ENCODE assay signal across 8 cellular contexts in genomic region chr5:61319388-61320146, GRCh38. TPM values are rescaled to one million over a fixed set of nuclear protein-coding genes. Genes with fewer than 3 reads are reported as not detected.
DNase-seq lines count a peak whose midpoint lies in the region; ATAC-seq and TF ChIP-seq lines count a peak whose summit lies in the region.

No MANE protein-coding gene starts in this region.

- no peaks in the 10 kb centered on the region for H3K9me3 ChIP-seq in HCT116 (ENCODE audit: control insufficient read depth in 1 of 2, insufficient read depth in 1 of 2, low read depth in 1 of 2, low read length in 2 of 2)

- H3K4me1 ChIP-seq in HCT116 (ENCODE audit: control insufficient read depth in 1 of 2, insufficient read depth in 2 of 2, low read length in 2 of 2): peaks cover 0 to 6% of the 10 kb centered on the region in 2 experiments; a peak in 2 of 4 replicates

- POLR2A ChIA-PET in HCT116 (lab: Charles Lee): interaction anchor here (2.3 kb wide), 1 partner anchor 12 kb away, joined by 6 read pairs; the partner anchor contains the start of gene ZSWIM6

- RAD21 ChIA-PET in HCT116 (lab: Charles Lee; ENCODE audit: low non-redundant PET in 1 of 2, low total read pairs in 2 of 2, uncharacterized antibody in 2 of 2, unreplicated experiment in 2 of 2): no interaction called here

- H3K9me2 ChIP-seq in HCT116 (ENCODE audit: insufficient read depth): no peaks in the 10 kb centered on the region

- H3K36me3 ChIP-seq in HCT116 (ENCODE audit: control insufficient read depth in 1 of 2, insufficient read depth in 2 of 2, low read length in 2 of 2): no peaks in the 10 kb centered on the region

- H3K79me2 ChIP-seq in HCT116 (ENCODE audit: insufficient read depth, low read length): no peaks in the 10 kb centered on the region

- TF ChIP-seq RAD21 in HCT116 (IDR thresholded peaks at IDR 0.05; ENCODE audit: low read depth): no peak

- H4K20me1 ChIP-seq in HCT116 (ENCODE audit: insufficient read depth): no peaks in the 10 kb centered on the region

- no peaks in the 10 kb centered on the region for H3K27me3 ChIP-seq in HCT116 (ENCODE audit: insufficient read depth, low read length)

- ATAC-seq in GM18867 (IDR thresholded peaks at IDR 0.05; ENCODE audit: unreplicated experiment) (peak; percentile 99), HCT116 (no peak; the same call in 1 of the 2 replicates), esophagus mucosa (peak; percentile 83)

- no peak for TF ChIP-seq CTCF in HCT116 (IDR thresholded peaks at IDR 0.05 in 2 of 3, conservative IDR thresholded peaks at IDR 0.05 in 1 of 3; ENCODE audit: borderline replicate concordance in 1 of 3, insufficient read depth in 1 of 3, low read depth in 2 of 3, low read length in 2 of 3)

- no peak for DNase-seq in HCT116 (ENCODE audit: low read depth, low spot score)
- DNase-seq in MV-4-11 (lab: John Stamatoyannopoulos, UW): peak; percentile 83
- DNase-seq in renal cortical epithelial cell (ENCODE audit: low read depth): peak; percentile 58
- no peak for DNase-seq in activated gamma-delta T cell (lab: John Stamatoyannopoulos, UW)
- DNase-seq in stimulated activated CD4-positive, alpha-beta T cell treated with anti-CD3 and anti-CD28 coated beads, Interleukin-2, amount 100 ng/mL, for 24 hours: no peak
- DNase-seq in activated CD4-positive, alpha-beta T cell treated with anti-CD3 and anti-CD28 coated beads for 1 hour: no peak

- no peak overlapping the region for H3K4me3 ChIP-seq in HCT116 (replicated peaks in 1 of 2; ENCODE audit: low read depth in 1 of 2, low read length in 2 of 2)

- H3K4me2 ChIP-seq in HCT116 (ENCODE audit: low read length): no peak overlapping the region

- H2AFZ ChIP-seq in HCT116 (ENCODE audit: low read depth, low read length, poor library complexity, severe bottlenecking): peak overlapping the region; percentile 79

- intact Hi-C loops in HCT116 (cut with micrococcal nuclease): no loop called here

- TF ChIP-seq POLR2A in HCT116 (IDR thresholded peaks at IDR 0.05; ENCODE audit: borderline replicate concordance, extremely low read depth, insufficient read depth, insufficient read length): no peak

- no TSS peak for BruUV-seq in HCT116 (replicated peaks; lab: Mats Ljungman, UMichigan)

- CTCF ChIA-PET in HCT116 (lab: Charles Lee): no interaction called here

- no peak overlapping the region for H3K9ac ChIP-seq in HCT116 (ENCODE audit: low read length)

- H3K27ac ChIP-seq in HCT116 (ENCODE audit: low read depth, low read length): no peak overlapping the region

TF ChIP-seq in HCT116, 20 proteins besides CTCF, POLR2A, EP300 and RAD21:
- TF ChIP-seq SP1 (IDR thresholded peaks at IDR 0.05; ENCODE audit: low read depth) (peak; percentile 22; the same call in 1 of the 2 replicates), CBX3 (IDR thresholded peaks at IDR 0.05; ENCODE audit: low read depth) (no peak)

RNA-seq across cellular contexts. Expression of gene ZSWIM6, which starts 12.5 kb away (rescaled TPM):
- total RNA-seq in HCT116 (2021; ENCODE audit: unreplicated experiment) (7.4 TPM), esophagus mucosa (6.3 TPM), renal cortical epithelial cell (11.6 and 20.7 TPM in 2 replicates)
- polyA plus RNA-seq in HCT116 (2012): 3.5 and 4.0 TPM in 2 replicates

Comparison
In these comparisons a context has a peak if more than half of its experiments do, and no peak if none do; other contexts are left out.
1. DNase-seq: peak in MV-4-11 (single experiment) and renal cortical epithelial cell (single experiment); none in HCT116 (single experiment), activated gamma-delta T cell (single experiment), stimulated activated CD4-positive, alpha-beta T cell treated with anti-CD3 and anti-CD28 coated beads, Interleukin-2, amount 100 ng/mL, for 24 hours (0 of 2) and activated CD4-positive, alpha-beta T cell treated with anti-CD3 and anti-CD28 coated beads for 1 hour (single experiment).